Comparison of ENCODE assay signal across 2 cellular contexts in the genomic region with DNA sequence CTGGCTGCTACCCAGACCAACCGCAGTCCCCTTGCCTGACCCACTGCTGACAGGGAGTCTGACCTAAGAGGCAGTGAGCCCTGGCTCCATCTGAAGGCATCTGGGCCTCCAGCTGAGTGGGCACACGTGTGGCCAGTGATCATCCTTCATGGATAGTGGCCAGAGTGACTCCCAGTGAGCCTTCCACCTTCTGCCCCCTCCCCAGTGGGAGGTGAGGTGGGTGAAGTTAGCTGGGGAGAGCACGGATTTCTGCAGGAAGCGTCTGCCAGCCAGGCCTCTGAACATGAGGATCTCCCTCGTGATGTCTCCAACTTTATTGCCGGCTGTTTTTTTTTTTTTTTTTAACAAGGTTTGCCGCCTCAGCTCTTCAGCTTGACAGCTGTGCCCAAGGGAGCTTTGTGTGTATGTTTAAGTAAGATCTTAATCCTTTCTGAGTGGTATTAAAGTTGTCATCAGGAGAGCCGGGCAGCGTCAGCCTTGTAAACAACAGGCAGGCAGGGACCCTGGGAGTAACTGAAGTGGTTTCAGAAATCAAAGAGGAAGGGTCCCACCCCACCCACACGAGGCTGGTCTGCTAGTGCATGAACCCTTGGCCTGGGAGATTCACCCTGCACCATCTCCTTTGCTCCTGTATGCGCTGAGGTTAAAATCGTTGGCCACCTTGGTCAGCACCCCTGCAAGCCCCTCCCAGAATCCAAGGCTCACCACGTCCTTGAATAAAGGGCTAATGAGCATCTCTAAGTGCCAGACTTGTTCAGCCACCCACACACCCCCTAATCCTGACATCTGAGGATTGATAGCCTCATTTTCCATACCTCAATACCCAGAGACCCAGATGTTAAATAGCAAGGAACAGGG.
TF ChIP-seq lines count a peak whose summit lies in the region.

No MANE protein-coding gene starts in this region.

TF ChIP-seq in HEK293, 187 proteins besides CTCF, POLR2A, EP300 and RAD21 (continued from another document and continues in another):
- TF ChIP-seq ZBTB21 (tag by site-specific recombination; IDR thresholded peaks at IDR 0.05) (peak; percentile 60; the same call in 1 of the 2 replicates), ZSCAN30 (tag by site-specific recombination; IDR thresholded peaks at IDR 0.05) (peak; percentile 82), ZNF792 (tag by site-specific recombination; IDR thresholded peaks at IDR 0.05) (peak; percentile 83; the same call in 1 of the 2 replicates), ZNF610 (tag by site-specific recombination; IDR thresholded peaks at IDR 0.05; ENCODE audit: borderline replicate concordance) (peak; percentile 75), ZNF302 (tag by site-specific recombination; IDR thresholded peaks at IDR 0.05; ENCODE audit: low read depth) (no peak), ZNF239 (tag by site-specific recombination; IDR thresholded peaks at IDR 0.05) (0 out of 2 replicates have a peak, but pooled peaks have one; percentile 41), ZIC2 (tag by site-specific recombination; IDR thresholded peaks at IDR 0.05) (peak; percentile 78), ZNF426 (tag by site-specific recombination; IDR thresholded peaks at IDR 0.05) (no peak), ZNF391 (tag by site-specific recombination; IDR thresholded peaks at IDR 0.05; ENCODE audit: borderline replicate concordance, low read depth) (peak; percentile 77; the same call in 1 of the 2 replicates), OVOL3 (tag by site-specific recombination; IDR thresholded peaks at IDR 0.05) (peak; percentile 89)
- TF ChIP-seq, protein P1, sequence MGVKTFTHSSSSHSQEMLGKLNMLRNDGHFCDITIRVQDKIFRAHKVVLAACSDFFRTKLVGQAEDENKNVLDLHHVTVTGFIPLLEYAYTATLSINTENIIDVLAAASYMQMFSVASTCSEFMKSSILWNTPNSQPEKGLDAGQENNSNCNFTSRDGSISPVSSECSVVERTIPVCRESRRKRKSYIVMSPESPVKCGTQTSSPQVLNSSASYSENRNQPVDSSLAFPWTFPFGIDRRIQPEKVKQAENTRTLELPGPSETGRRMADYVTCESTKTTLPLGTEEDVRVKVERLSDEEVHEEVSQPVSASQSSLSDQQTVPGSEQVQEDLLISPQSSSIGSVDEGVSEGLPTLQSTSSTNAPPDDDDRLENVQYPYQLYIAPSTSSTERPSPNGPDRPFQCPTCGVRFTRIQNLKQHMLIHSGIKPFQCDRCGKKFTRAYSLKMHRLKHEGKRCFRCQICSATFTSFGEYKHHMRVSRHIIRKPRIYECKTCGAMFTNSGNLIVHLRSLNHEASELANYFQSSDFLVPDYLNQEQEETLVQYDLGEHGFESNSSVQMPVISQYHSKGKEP (tag by site-specific recombination; IDR thresholded peaks at IDR 0.05) = peak; percentile 92
- TF ChIP-seq, protein P2, sequence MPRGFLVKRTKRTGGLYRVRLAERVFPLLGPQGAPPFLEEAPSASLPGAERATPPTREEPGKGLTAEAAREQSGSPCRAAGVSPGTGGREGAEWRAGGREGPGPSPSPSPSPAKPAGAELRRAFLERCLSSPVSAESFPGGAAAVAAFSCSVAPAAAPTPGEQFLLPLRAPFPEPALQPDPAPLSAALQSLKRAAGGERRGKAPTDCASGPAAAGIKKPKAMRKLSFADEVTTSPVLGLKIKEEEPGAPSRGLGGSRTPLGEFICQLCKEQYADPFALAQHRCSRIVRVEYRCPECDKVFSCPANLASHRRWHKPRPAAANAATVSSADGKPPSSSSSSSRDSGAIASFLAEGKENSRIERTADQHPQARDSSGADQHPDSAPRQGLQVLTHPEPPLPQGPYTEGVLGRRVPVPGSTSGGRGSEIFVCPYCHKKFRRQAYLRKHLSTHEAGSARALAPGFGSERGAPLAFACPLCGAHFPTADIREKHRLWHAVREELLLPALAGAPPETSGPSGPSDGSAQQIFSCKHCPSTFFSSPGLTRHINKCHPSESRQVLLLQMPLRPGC (tag by site-specific recombination; IDR thresholded peaks at IDR 0.05) = peak; percentile 94
- TF ChIP-seq, protein P3, sequence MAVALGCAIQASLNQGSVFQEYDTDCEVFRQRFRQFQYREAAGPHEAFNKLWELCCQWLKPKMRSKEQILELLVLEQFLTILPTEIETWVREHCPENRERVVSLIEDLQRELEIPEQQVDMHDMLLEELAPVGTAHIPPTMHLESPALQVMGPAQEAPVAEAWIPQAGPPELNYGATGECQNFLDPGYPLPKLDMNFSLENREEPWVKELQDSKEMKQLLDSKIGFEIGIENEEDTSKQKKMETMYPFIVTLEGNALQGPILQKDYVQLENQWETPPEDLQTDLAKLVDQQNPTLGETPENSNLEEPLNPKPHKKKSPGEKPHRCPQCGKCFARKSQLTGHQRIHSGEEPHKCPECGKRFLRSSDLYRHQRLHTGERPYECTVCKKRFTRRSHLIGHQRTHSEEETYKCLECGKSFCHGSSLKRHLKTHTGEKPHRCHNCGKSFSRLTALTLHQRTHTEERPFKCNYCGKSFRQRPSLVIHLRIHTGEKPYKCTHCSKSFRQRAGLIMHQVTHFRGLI (tag by site-specific recombination; IDR thresholded peaks at IDR 0.05) = peak; percentile 81
- TF ChIP-seq, protein P4, sequence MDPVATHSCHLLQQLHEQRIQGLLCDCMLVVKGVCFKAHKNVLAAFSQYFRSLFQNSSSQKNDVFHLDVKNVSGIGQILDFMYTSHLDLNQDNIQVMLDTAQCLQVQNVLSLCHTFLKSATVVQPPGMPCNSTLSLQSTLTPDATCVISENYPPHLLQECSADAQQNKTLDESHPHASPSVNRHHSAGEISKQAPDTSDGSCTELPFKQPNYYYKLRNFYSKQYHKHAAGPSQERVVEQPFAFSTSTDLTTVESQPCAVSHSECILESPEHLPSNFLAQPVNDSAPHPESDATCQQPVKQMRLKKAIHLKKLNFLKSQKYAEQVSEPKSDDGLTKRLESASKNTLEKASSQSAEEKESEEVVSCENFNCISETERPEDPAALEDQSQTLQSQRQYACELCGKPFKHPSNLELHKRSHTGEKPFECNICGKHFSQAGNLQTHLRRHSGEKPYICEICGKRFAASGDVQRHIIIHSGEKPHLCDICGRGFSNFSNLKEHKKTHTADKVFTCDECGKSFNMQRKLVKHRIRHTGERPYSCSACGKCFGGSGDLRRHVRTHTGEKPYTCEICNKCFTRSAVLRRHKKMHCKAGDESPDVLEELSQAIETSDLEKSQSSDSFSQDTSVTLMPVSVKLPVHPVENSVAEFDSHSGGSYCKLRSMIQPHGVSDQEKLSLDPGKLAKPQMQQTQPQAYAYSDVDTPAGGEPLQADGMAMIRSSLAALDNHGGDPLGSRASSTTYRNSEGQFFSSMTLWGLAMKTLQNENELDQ (tag by site-specific recombination; IDR thresholded peaks at IDR 0.05; ENCODE audit: low read depth) = peak; percentile 59; the same call in 1 of the 2 replicates
- TF ChIP-seq, protein P5, sequence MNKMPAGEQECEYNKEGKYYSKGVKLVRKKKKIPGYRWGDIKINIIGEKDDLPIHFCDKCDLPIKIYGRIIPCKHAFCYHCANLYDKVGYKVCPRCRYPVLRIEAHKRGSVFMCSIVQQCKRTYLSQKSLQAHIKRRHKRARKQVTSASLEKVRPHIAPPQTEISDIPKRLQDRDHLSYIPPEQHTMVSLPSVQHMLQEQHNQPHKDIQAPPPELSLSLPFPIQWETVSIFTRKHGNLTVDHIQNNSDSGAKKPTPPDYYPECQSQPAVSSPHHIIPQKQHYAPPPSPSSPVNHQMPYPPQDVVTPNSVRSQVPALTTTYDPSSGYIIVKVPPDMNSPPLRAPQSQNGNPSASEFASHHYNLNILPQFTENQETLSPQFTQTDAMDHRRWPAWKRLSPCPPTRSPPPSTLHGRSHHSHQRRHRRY (tag by site-specific recombination; IDR thresholded peaks at IDR 0.05) = no peak; the same call in 1 of the 2 replicates

TF ChIP-seq in PFSK-1, 5 proteins besides CTCF, POLR2A, EP300 and RAD21 (continued from another document):
- peak; percentile 84; the same call in 1 of the 2 replicates for TF ChIP-seq SIN3A (IDR thresholded peaks at IDR 0.05; ENCODE audit: borderline replicate concordance, insufficient read depth, low read length)
